Comparison of ENCODE assay signal across 1 cellular context in the genomic region with DNA sequence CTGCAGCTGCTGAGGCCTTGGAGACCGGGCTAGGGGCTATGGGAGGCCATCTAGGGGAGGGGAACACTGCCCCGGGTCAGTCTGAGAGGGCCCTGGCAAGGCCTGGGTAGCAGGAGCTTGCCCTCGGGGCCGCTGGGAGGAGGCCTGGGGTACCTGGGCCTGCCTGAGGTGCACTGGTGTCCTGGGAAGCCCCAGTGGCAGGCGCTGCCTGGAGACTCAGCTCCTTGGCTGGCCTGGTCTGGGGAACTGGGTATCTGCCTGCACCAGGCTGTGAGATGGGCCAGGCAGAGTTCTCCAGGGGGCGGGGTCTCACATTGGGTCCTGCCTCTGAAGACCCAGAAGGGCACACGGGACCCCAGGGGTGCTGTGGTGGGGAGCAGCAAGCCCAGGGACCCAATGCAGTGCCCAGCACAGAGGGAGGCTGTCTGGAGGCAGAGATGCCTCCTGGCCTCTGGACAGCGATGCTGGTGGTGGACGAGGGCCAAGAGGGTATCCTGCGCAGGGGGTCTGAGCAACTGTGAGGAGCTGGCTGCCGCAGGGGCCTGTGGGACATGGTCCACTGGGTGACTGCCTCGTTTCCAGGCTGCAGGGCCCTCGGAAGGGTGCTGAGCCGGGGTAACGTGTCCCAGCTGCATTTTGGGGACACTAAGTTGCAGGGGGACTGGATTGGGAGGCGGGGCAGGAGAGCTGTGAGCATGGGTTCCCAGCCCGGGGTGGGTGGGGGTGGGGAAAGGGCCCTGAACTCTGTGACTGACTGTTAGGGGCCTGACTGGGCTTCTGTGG.
TF ChIP-seq lines count a peak whose summit lies in the region.

No MANE protein-coding gene starts in this region.

TF ChIP-seq in WTC11, 78 proteins besides CTCF, POLR2A, EP300 and RAD21 (continued from another document):
- TF ChIP-seq, protein P1, sequence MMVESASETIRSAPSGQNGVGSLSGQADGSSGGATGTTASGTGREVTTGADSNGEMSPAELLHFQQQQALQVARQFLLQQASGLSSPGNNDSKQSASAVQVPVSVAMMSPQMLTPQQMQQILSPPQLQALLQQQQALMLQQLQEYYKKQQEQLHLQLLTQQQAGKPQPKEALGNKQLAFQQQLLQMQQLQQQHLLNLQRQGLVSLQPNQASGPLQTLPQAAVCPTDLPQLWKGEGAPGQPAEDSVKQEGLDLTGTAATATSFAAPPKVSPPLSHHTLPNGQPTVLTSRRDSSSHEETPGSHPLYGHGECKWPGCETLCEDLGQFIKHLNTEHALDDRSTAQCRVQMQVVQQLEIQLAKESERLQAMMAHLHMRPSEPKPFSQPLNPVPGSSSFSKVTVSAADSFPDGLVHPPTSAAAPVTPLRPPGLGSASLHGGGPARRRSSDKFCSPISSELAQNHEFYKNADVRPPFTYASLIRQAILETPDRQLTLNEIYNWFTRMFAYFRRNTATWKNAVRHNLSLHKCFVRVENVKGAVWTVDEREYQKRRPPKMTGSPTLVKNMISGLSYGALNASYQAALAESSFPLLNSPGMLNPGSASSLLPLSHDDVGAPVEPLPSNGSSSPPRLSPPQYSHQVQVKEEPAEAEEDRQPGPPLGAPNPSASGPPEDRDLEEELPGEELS (CRISPR knock-in tag; IDR thresholded peaks at IDR 0.05): no peak
- no peak for TF ChIP-seq SP1 (CRISPR knock-in tag; conservative IDR thresholded peaks at IDR 0.05)
